In the genomic region with DNA sequence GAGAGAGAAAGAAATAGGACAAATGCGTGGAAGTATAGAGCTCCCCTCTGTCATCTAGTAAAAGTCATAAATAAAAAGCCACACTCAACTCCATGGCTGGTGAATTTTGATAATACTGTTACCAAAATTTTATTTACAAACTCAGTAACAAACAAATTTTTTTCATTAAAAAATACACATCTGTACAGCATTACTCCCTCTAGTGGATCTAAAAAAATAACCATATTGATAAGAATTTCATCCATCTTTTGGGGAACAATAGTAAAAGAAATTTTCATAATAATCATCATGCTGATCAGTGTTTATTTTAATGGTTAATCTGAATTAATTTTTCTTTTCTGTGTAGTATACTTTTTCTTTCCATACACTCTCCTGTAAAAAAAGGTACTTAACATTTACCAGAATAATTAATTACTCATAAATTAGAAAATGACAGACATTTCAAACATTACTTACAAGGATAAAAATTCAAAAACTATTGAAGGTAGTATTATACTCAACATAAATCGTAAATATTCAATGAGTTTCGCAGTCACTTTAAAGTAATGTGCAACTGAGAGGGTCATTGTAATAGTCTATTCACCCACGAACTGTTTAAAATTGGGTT, we compare ENCODE assay signal across 1 cellular context.
TF ChIP-seq lines count a peak whose summit lies in the region.

No MANE protein-coding gene starts in this region.

TF ChIP-seq in HepG2, 621 proteins besides CTCF, POLR2A, EP300 and RAD21 (continued from another document):
- TF ChIP-seq, protein P1, sequence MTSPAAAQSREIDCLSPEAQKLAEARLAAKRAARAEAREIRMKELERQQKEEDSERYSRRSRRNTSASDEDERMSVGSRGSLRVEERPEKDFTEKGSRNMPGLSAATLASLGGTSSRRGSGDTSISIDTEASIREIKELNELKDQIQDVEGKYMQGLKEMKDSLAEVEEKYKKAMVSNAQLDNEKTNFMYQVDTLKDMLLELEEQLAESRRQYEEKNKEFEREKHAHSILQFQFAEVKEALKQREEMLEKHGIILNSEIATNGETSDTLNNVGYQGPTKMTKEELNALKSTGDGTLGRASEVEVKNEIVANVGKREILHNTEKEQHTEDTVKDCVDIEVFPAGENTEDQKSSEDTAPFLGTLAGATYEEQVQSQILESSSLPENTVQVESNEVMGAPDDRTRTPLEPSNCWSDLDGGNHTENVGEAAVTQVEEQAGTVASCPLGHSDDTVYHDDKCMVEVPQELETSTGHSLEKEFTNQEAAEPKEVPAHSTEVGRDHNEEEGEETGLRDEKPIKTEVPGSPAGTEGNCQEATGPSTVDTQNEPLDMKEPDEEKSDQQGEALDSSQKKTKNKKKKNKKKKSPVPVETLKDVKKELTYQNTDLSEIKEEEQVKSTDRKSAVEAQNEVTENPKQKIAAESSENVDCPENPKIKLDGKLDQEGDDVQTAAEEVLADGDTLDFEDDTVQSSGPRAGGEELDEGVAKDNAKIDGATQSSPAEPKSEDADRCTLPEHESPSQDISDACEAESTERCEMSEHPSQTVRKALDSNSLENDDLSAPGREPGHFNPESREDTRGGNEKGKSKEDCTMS (CRISPR knock-in tag; conservative IDR thresholded peaks at IDR 0.05) = no peak
- no peak for TF ChIP-seq ZBTB3 (CRISPR knock-in tag; IDR thresholded peaks at IDR 0.05; ENCODE audit: borderline replicate concordance, low read depth)
- no peak for TF ChIP-seq IRX3 (CRISPR knock-in tag; IDR thresholded peaks at IDR 0.05; ENCODE audit: borderline replicate concordance, low read depth)
- TF ChIP-seq ZNF672 (CRISPR knock-in tag; IDR thresholded peaks at IDR 0.05) = no peak
- no peak for TF ChIP-seq MYC (CRISPR knock-in tag; IDR thresholded peaks at IDR 0.05; ENCODE audit: borderline replicate concordance)
- TF ChIP-seq ZNF7 (CRISPR knock-in tag; IDR thresholded peaks at IDR 0.05) = no peak
- no peak for TF ChIP-seq KLF11 (CRISPR knock-in tag; IDR thresholded peaks at IDR 0.05)
- no peak for TF ChIP-seq KDM1A (CRISPR knock-in tag; IDR thresholded peaks at IDR 0.05)
- TF ChIP-seq, protein P2, sequence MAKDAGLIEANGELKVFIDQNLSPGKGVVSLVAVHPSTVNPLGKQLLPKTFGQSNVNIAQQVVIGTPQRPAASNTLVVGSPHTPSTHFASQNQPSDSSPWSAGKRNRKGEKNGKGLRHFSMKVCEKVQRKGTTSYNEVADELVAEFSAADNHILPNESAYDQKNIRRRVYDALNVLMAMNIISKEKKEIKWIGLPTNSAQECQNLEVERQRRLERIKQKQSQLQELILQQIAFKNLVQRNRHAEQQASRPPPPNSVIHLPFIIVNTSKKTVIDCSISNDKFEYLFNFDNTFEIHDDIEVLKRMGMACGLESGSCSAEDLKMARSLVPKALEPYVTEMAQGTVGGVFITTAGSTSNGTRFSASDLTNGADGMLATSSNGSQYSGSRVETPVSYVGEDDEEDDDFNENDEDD (CRISPR knock-in tag; IDR thresholded peaks at IDR 0.05; ENCODE audit: borderline replicate concordance) = no peak
- TF ChIP-seq ARHGAP35 (CRISPR knock-in tag; IDR thresholded peaks at IDR 0.05; ENCODE audit: borderline replicate concordance) = no peak
- TF ChIP-seq, protein P3, sequence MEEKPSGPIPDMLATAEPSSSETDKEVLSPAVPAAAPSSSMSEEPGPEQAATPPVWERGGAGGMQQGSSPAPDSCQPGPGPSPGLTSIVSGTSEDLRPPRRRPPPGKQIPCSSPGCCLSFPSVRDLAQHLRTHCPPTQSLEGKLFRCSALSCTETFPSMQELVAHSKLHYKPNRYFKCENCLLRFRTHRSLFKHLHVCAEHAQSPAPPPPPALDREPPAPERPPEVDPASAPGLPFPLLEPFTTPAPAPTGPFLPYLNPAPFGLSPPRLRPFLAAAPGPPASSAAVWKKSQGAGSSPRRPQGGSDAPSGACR (CRISPR knock-in tag; IDR thresholded peaks at IDR 0.05) = no peak
